17 cellular contexts compared by ENCODE assay signal in genomic region chr20:4521170-4521968, GRCh38.
DNase-seq lines count a peak whose midpoint lies in the region; FAIRE-seq and TF ChIP-seq lines count a peak whose summit lies in the region.
"Had no signal": no experiment of that assay in that cellular context is flagged by ENCODE, and none has a peak within 500 bp of the region (broad histone marks: within the 10 kb centered on the region; RNA-seq: fewer than 3 reads in every experiment).

No MANE protein-coding gene starts in this region.

- DNase-seq in H7 (peak; percentile 16), H1 (ENCODE audit: low read depth in 1 of 2, low spot score in 2 of 2) (no peak), spleen (peak; percentile 64), inferior parietal cortex (ENCODE audit: extremely low spot score) (no peak), GM20000 (ENCODE audit: low spot score) (no peak), esophagus muscularis mucosa (ENCODE audit: extremely low spot score) (no peak)
- DNase-seq: CD8-positive, alpha-beta T cell; COR-L47; DMS 273 treated with DMSO at 0.1 percent for 48 hours; DMS53; DND-41; EL; HFFc6 had no signal

- H2AK5ac ChIP-seq in H1 (ENCODE audit: low read depth, low read length) = no peak overlapping the region

- CTCF ChIA-PET in H1 (lab: Charles Lee; ENCODE audit: partially characterized antibody) = interaction anchor here (1.0 to 1.5 kb wide), 2 partner anchors 61 to 111 kb away, joined by 3 to 4 read pairs; no protein-coding TSS in a partner anchor

- no peak overlapping the region for H3K56ac ChIP-seq in H1 (replicated peaks; ENCODE audit: insufficient read length, low read depth, low read length)

- H4K5ac ChIP-seq in H1 (ENCODE audit: insufficient read length, low read depth, low read length) = no peak overlapping the region

- no peak for FAIRE-seq in H1 (lab: Jason Lieb, UNC)
- FAIRE-seq: GM12878, H54 had no signal

- no peak overlapping the region for H3K9ac ChIP-seq in H1 (replicated peaks in 1 of 4; ENCODE audit: extremely low read depth in 1 of 4, low read depth in 3 of 4, low read length in 3 of 4)
- H3K9ac ChIP-seq: BLaER1 treated with 17β-estradiol and CSF1 and Interleukin-3, amounts not matched to agents 10 nM and 100 nM had no signal

- H3K27ac ChIP-seq in H1 (ENCODE audit: low read depth, low read length) (no peak overlapping the region), spleen (no peak overlapping the region), esophagus muscularis mucosa (replicated peaks in 1 of 4) (no peak overlapping the region)
- H3K27ac ChIP-seq: BLaER1 treated with 17β-estradiol and CSF1 and Interleukin-3, amounts not matched to agents 10 nM and 100 nM; HL-60 had no signal

- H4K91ac ChIP-seq in H1 (replicated peaks; ENCODE audit: insufficient read length, low read length) = no peak overlapping the region

- no peak overlapping the region for H2BK120ac ChIP-seq in H1 (replicated peaks; ENCODE audit: low read depth, low read length)

- no peak overlapping the region for H3K23ac ChIP-seq in H1 (ENCODE audit: insufficient read length)

- H2BK5ac ChIP-seq in H1 (ENCODE audit: low read depth, low read length) = no peak overlapping the region

- no peaks in the 10 kb centered on the region for H3K79me1 ChIP-seq in H1 (ENCODE audit: low read depth, low read length)

- no peaks in the 10 kb centered on the region for H3K36me3 ChIP-seq in H7 (replicated peaks; ENCODE audit: control insufficient read depth, insufficient read depth, low read length)
- no peaks in the 10 kb centered on the region for H3K36me3 ChIP-seq in H1 (ENCODE audit: control insufficient read depth in 2 of 4, insufficient read depth in 4 of 4, low read length in 3 of 4)
- H3K36me3 ChIP-seq in spleen = no peaks in the 10 kb centered on the region
- H3K36me3 ChIP-seq in esophagus muscularis mucosa = no peaks in the 10 kb centered on the region
- H3K36me3 ChIP-seq: BLaER1 treated with 17β-estradiol and CSF1 and Interleukin-3, amounts not matched to agents 10 nM and 100 nM had no signal

- POLR2A ChIA-PET in H1 (lab: Charles Lee; ENCODE audit: partially characterized antibody) = no interaction called here

- H4K8ac ChIP-seq in H1 (ENCODE audit: extremely low read depth, insufficient read depth, low read length) = no peak overlapping the region; the same call in none of the 2 replicates

- no peaks in the 10 kb centered on the region for H4K20me1 ChIP-seq in H1 (replicated peaks in 1 of 2; ENCODE audit: control insufficient read depth in 1 of 2, insufficient read depth in 2 of 2, low read length in 2 of 2)
- H4K20me1 ChIP-seq: BLaER1 treated with 17β-estradiol and CSF1 and Interleukin-3, amounts not matched to agents 10 nM and 100 nM had no signal

- no peaks in the 10 kb centered on the region for H3K79me2 ChIP-seq in H1 (ENCODE audit: control insufficient read depth in 1 of 2, insufficient read depth in 2 of 2, low read length in 2 of 2)

- H2AFZ ChIP-seq in H1 (ENCODE audit: low read length) = peak overlapping the region; percentile 7; the same call in 1 of the 2 replicates

- H3K4me3 ChIP-seq in H7 (ENCODE audit: insufficient read depth, low read depth, low read length) (no peak overlapping the region), H1 (ENCODE audit: extremely low read depth in 1 of 4, insufficient read depth in 2 of 4, low read depth in 3 of 4, low read length in 4 of 4) (no peak overlapping the region), spleen (no peak overlapping the region), esophagus muscularis mucosa (no peak overlapping the region)
- H3K4me3 ChIP-seq: BLaER1 treated with 17β-estradiol and CSF1 and Interleukin-3, amounts not matched to agents 10 nM and 100 nM; GM12878 had no signal

- no peak for TF ChIP-seq EP300 in H1 (IDR thresholded peaks at IDR 0.05; ENCODE audit: borderline replicate concordance in 1 of 2, low read depth in 2 of 2, low read length in 2 of 2)
- no peak for TF ChIP-seq EP300 in esophagus muscularis mucosa (IDR thresholded peaks at IDR 0.05)

- no peaks in the 10 kb centered on the region for H3K4me1 ChIP-seq in H1 (replicated peaks in 1 of 4; ENCODE audit: control insufficient read depth in 3 of 4, insufficient read depth in 4 of 4, low read length in 3 of 4)
- H3K4me1 ChIP-seq in spleen = no peaks in the 10 kb centered on the region
- H3K4me1 ChIP-seq in esophagus muscularis mucosa = no peaks in the 10 kb centered on the region
- H3K4me1 ChIP-seq: BLaER1 treated with 17β-estradiol and CSF1 and Interleukin-3, amounts not matched to agents 10 nM and 100 nM had no signal

- no peak overlapping the region for H3K18ac ChIP-seq in H1 (ENCODE audit: extremely low read depth, low read length)

- WGBS in H1 (ENCODE audit: extremely low coverage in 1 of 2, insufficient coverage in 1 of 2, insufficient read length in 1 of 2, insufficient replicate concordance in 2 of 2, low coverage in 1 of 2, low lambda C conversion rate in 2 of 2, missing lambda C conversion rate in 1 of 2), 2 experiments = 82% methylated on average over 16 of the region's 16 CpGs; no CpG with 5 or more reads in 1 of the 2 experiments
- 69 to 84% (median 79%) methylated on average over 8 to 16 of the region's 16 CpGs for WGBS in spleen, 5 donors
- 72% methylated on average over 13 of the region's 16 CpGs for WGBS in esophagus muscularis mucosa

- H3K27me3 ChIP-seq in H7 (ENCODE audit: control insufficient read depth, insufficient read depth, low read length) (no peaks in the 10 kb centered on the region), H1 (replicated peaks in 1 of 4; ENCODE audit: control insufficient read depth in 3 of 4, extremely low read depth in 1 of 4, insufficient read depth in 3 of 4, low read length in 3 of 4) (no peaks in the 10 kb centered on the region), spleen (replicated peaks in 1 of 7) (peaks cover 0 to 26% (median 0%) of the 10 kb centered on the region in 7 donors), esophagus muscularis mucosa (no peaks in the 10 kb centered on the region)
- H3K27me3 ChIP-seq: BLaER1 treated with 17β-estradiol and CSF1 and Interleukin-3, amounts not matched to agents 10 nM and 100 nM had no signal

- H3K4me2 ChIP-seq in H1 (ENCODE audit: insufficient read depth in 1 of 2, low read depth in 2 of 2, low read length in 2 of 2) = no peak overlapping the region
- H3K4me2 ChIP-seq: BLaER1 treated with 17β-estradiol and CSF1 and Interleukin-3, amounts not matched to agents 10 nM and 100 nM had no signal

- H3K14ac ChIP-seq in H1 (ENCODE audit: insufficient read length) = no peak overlapping the region

- H2BK15ac ChIP-seq in H1 (ENCODE audit: low read length) = no peak overlapping the region

- no peaks in the 10 kb centered on the region for H3K23me2 ChIP-seq in H1 (ENCODE audit: low read depth, low read length)

- H2BK12ac ChIP-seq in H1 (ENCODE audit: low read depth, low read length) = no peak overlapping the region

- H2BK20ac ChIP-seq in H1 (ENCODE audit: low read length) = no peak overlapping the region

- intact Hi-C loops in spleen (cut with DNase I; ENCODE audit: low total_unique reads) = no loop called here
- intact Hi-C loops in esophagus muscularis mucosa (cut with DNase I) = no loop called here

- no peak for TF ChIP-seq RAD21 in H1 (IDR thresholded peaks at IDR 0.05 in 1 of 2, conservative IDR thresholded peaks at IDR 0.05 in 1 of 2; ENCODE audit: low read depth in 2 of 2, low read length in 2 of 2)

- no peak overlapping the region for H3K4ac ChIP-seq in H1 (replicated peaks; ENCODE audit: insufficient read length, low read depth, low read length)

- H3K9me3 ChIP-seq in H1 (ENCODE audit: insufficient read depth in 2 of 2, low read depth in 1 of 2, low read length in 1 of 2) = no peaks in the 10 kb centered on the region
- H3K9me3 ChIP-seq in spleen = no peaks in the 10 kb centered on the region
- no peaks in the 10 kb centered on the region for H3K9me3 ChIP-seq in esophagus muscularis mucosa

- TF ChIP-seq CTCF in H1 (IDR thresholded peaks at IDR 0.05; ENCODE audit: control extremely low read depth in 1 of 3, insufficient read depth in 1 of 3, low read depth in 1 of 3, low read length in 3 of 3) = no peak
- TF ChIP-seq CTCF in spleen (IDR thresholded peaks at IDR 0.05 in 8 of 11, conservative IDR thresholded peaks at IDR 0.05 in 3 of 11) = no peak
- TF ChIP-seq CTCF in GM20000 (IDR thresholded peaks at IDR 0.05; ENCODE audit: extremely low read depth, missing control alignments) = no peak
- TF ChIP-seq CTCF in esophagus muscularis mucosa (IDR thresholded peaks at IDR 0.05) = no peak

- TF ChIP-seq POLR2A in H1 (IDR thresholded peaks at IDR 0.05; ENCODE audit: control extremely low read depth in 1 of 2, low read depth in 2 of 2, low read length in 2 of 2) (no peak), spleen (IDR thresholded peaks at IDR 0.05) (no peak), esophagus muscularis mucosa (IDR thresholded peaks at IDR 0.05; ENCODE audit: low read depth) (no peak)

TF ChIP-seq in H1, 55 proteins besides CTCF, POLR2A, EP300 and RAD21:
- no peak for TF ChIP-seq TEAD4 (IDR thresholded peaks at IDR 0.05; ENCODE audit: low read depth, low read length)
- TF ChIP-seq KDM4A (IDR thresholded peaks at IDR 0.05; ENCODE audit: low read depth, low read length, severe bottlenecking) = no peak

Comparison
In these comparisons a context has a peak if more than half of its experiments do, and no peak if none do; other contexts are left out.
1. DNase-seq: peak in H7 (single experiment) and spleen (single experiment); none in H1 (0 of 2), inferior parietal cortex (single experiment), GM20000 (single experiment) and esophagus muscularis mucosa (single experiment).